1 cellular context compared by ENCODE assay signal in genomic region chr12:10613334-10614055, GRCh38.
TF ChIP-seq lines count a peak whose summit lies in the region.

TSS of gene MAGOHB (minus strand) at chr12:10613609. CDS start at chr12:10613532, 77 bp downstream.

TF ChIP-seq in K562, 482 proteins besides CTCF, POLR2A, EP300 and RAD21 (continued from another document and continues in another):
- TF ChIP-seq ZNF395 (CRISPR knock-in tag; IDR thresholded peaks at IDR 0.05), result peak; percentile 70; the same call in 1 of the 2 replicates
- TF ChIP-seq CCNT2 (IDR thresholded peaks at IDR 0.05; ENCODE audit: borderline replicate concordance, extremely low read depth, insufficient read length, low read depth, low read length), result no peak
- TF ChIP-seq ZNF318 (IDR thresholded peaks at IDR 0.05; ENCODE audit: borderline replicate concordance in 1 of 2, low read depth in 1 of 2), result peak in 1 of 2 experiments; percentile 56; a peak in 1 of 4 replicates
- TF ChIP-seq ARID1B (IDR thresholded peaks at IDR 0.05), result no peak; the same call in 1 of the 2 replicates
- peak; percentile 88 for TF ChIP-seq PHF8 (IDR thresholded peaks at IDR 0.05; ENCODE audit: borderline replicate concordance, low read length)
- TF ChIP-seq ZNF696 (CRISPR knock-in tag; conservative IDR thresholded peaks at IDR 0.05), result no peak
- peak in 1 of 2 experiments; percentile 36; a peak in 2 of 4 replicates for TF ChIP-seq NRF1 (conservative IDR thresholded peaks at IDR 0.05 in 1 of 2, IDR thresholded peaks at IDR 0.05 in 1 of 2)
- no peak for TF ChIP-seq ZNF668 (CRISPR knock-in tag; IDR thresholded peaks at IDR 0.05)
- TF ChIP-seq PHF20 (IDR thresholded peaks at IDR 0.05; ENCODE audit: partially characterized antibody), result peak; percentile 95
- TF ChIP-seq SNIP1 (IDR thresholded peaks at IDR 0.05; ENCODE audit: low read depth), result no peak
- TF ChIP-seq RHOXF2B (CRISPR knock-in tag; conservative IDR thresholded peaks at IDR 0.05), result no peak
- TF ChIP-seq ELF1 (tag; IDR thresholded peaks at IDR 0.05), result peak; percentile 79
- no peak for TF ChIP-seq ZBTB43 (CRISPR knock-in tag; IDR thresholded peaks at IDR 0.05)
- TF ChIP-seq STAG1 (CRISPR knock-in tag; IDR thresholded peaks at IDR 0.05; ENCODE audit: borderline replicate concordance), result no peak
- TF ChIP-seq CTCFL (IDR thresholded peaks at IDR 0.05; ENCODE audit: borderline replicate concordance, insufficient read depth, low read depth, low read length, poor library complexity, severe bottlenecking), result no peak
- TF ChIP-seq REST (CRISPR knock-in tag; IDR thresholded peaks at IDR 0.05; ENCODE audit: low read depth), result no peak
- peak; percentile 97 for TF ChIP-seq KHSRP (IDR thresholded peaks at IDR 0.05)
- peak; percentile 87; the same call in 1 of the 2 replicates for TF ChIP-seq ZHX1 (conservative IDR thresholded peaks at IDR 0.05; ENCODE audit: low read length)
- no peak for TF ChIP-seq RUNX1 (IDR thresholded peaks at IDR 0.05; ENCODE audit: low read depth)
- TF ChIP-seq GABPB1 (CRISPR knock-in tag; IDR thresholded peaks at IDR 0.05), result peak; percentile 54; the same call in 1 of the 2 replicates
- TF ChIP-seq NBN (IDR thresholded peaks at IDR 0.05; ENCODE audit: low read depth), result peak; percentile 99; the same call in 1 of the 2 replicates
- no peak for TF ChIP-seq DEAF1 (CRISPR knock-in tag; IDR thresholded peaks at IDR 0.05)
- TF ChIP-seq NKRF (IDR thresholded peaks at IDR 0.05; ENCODE audit: borderline replicate concordance), result peak; percentile 72; the same call in 1 of the 2 replicates
- no peak for TF ChIP-seq GTF2E2 (tag; IDR thresholded peaks at IDR 0.05)
- peak; percentile 66 to 89; a peak in 3 of 4 replicates for TF ChIP-seq SIN3A (IDR thresholded peaks at IDR 0.05; ENCODE audit: borderline replicate concordance in 2 of 2, control insufficient read depth in 1 of 2, low read depth in 2 of 2, low read length in 2 of 2)
- TF ChIP-seq NR2F6 (CRISPR knock-in tag; IDR thresholded peaks at IDR 0.05), result no peak
- TF ChIP-seq NFE2 (IDR thresholded peaks at IDR 0.05; ENCODE audit: low read depth), result 0 out of 2 replicates have a peak, but pooled peaks have one; percentile 1
- TF ChIP-seq PTTG1 (tag; IDR thresholded peaks at IDR 0.05; ENCODE audit: low read depth), result no peak
